In genomic region chr18:13624563-13625237, GRCh38 we compare ENCODE assay signal across 18 cellular contexts.
"Had no signal": no experiment of that assay in that cellular context is flagged by ENCODE, and none has a peak within 500 bp of the region (broad histone marks: within the 10 kb centered on the region; RNA-seq: fewer than 3 reads in every experiment).

No MANE protein-coding gene starts in this region.

- H3K36me3 ChIP-seq: brain microvascular endothelial cell, upper lobe of left lung had no signal

- H3K9me3 ChIP-seq: gastroesophageal sphincter, SK-N-SH, suprapubic skin, upper lobe of left lung had no signal

- H3K4me2 ChIP-seq: SK-N-SH had no signal

- H3K9me2 ChIP-seq: SK-N-SH had no signal

- H3K27ac ChIP-seq: brain microvascular endothelial cell, gastroesophageal sphincter, suprapubic skin, upper lobe of left lung had no signal

- H3K4me3 Mint-ChIP-seq: activated CD4-positive, alpha-beta memory T cell treated with anti-CD3 and anti-CD28 coated beads, Interleukin-2, amount 10 ng/mL, durations not matched to agents 7 days and 5 days; activated naive CD8-positive, alpha-beta T cell treated with anti-CD3 and anti-CD28 coated beads for 36 hours; endodermal cell had no signal

- H3K27me3 Mint-ChIP-seq: activated CD4-positive, alpha-beta memory T cell treated with anti-CD3 and anti-CD28 coated beads, Interleukin-2, amount 10 ng/mL, durations not matched to agents 7 days and 5 days; activated naive CD8-positive, alpha-beta T cell treated with anti-CD3 and anti-CD28 coated beads for 36 hours had no signal

- H3K4me1 ChIP-seq: suprapubic skin, upper lobe of left lung had no signal

- H3K9me3 Mint-ChIP-seq: activated CD4-positive, alpha-beta memory T cell treated with anti-CD3 and anti-CD28 coated beads, Interleukin-2, amount 10 ng/mL, durations not matched to agents 7 days and 5 days; activated naive CD8-positive, alpha-beta T cell treated with anti-CD3 and anti-CD28 coated beads for 36 hours; endodermal cell had no signal

- ATAC-seq: activated CD4-positive, CD25-positive, alpha-beta regulatory T cell treated with anti-CD3 and anti-CD28 coated beads, Interleukin-2, amount 50 U/mL, for 24 hours; gastroesophageal sphincter; left lobe of liver; stimulated activated naive CD8-positive, alpha-beta T cell treated with anti-CD3 and anti-CD28 coated beads, Interleukin-15, Interleukin-2, amounts not matched to agents 100 U/mL and 50 U/mL, for 24 hours had no signal

- H3K9ac ChIP-seq: SK-N-SH had no signal

- H3K27me3 ChIP-seq: gastroesophageal sphincter, suprapubic skin, upper lobe of left lung had no signal

- H3K4me3 ChIP-seq: gastroesophageal sphincter, suprapubic skin, upper lobe of left lung had no signal

- DNase-seq: activated CD4-positive, alpha-beta memory T cell treated with anti-CD3 and anti-CD28 coated beads, Interleukin-2, amount 10 ng/mL, durations not matched to agents 7 days and 5 days; activated CD8-positive, alpha-beta memory T cell treated with anti-CD3 and anti-CD28 coated beads, Interleukin-2, amount 50 U/mL, for 4 hours; activated naive CD8-positive, alpha-beta T cell treated with anti-CD3 and anti-CD28 coated beads for 36 hours; brain microvascular endothelial cell; dermis blood vessel endothelial cell; erythroblast; SK-N-SH; stimulated activated CD4-positive, alpha-beta T cell treated with anti-CD3 and anti-CD28 coated beads, Interleukin-15, amount 100 ng/mL, for 24 hours; stimulated activated CD4-positive, alpha-beta T cell treated with anti-CD3 and anti-CD28 coated beads, Interleukin-4, amount 100 ng/mL, for 1 hour; stimulated activated naive CD8-positive, alpha-beta T cell treated with anti-CD3 and anti-CD28 coated beads, Interleukin-15, Interleukin-2, amounts not matched to agents 100 U/mL and 50 U/mL, for 24 hours; T-helper 1 cell; T1000; upper lobe of left lung had no signal

- H3K27ac Mint-ChIP-seq: activated CD4-positive, alpha-beta memory T cell treated with anti-CD3 and anti-CD28 coated beads, Interleukin-2, amount 10 ng/mL, durations not matched to agents 7 days and 5 days; activated naive CD8-positive, alpha-beta T cell treated with anti-CD3 and anti-CD28 coated beads for 36 hours; endodermal cell had no signal
